Comparison of ENCODE assay signal across 2 cellular contexts in genomic region chr5:112077180-112077579, GRCh38.
TF ChIP-seq lines count a peak whose summit lies in the region.

No MANE protein-coding gene starts in this region.

TF ChIP-seq in SK-N-SH, 30 proteins besides CTCF, POLR2A, EP300 and RAD21 (continued from another document):
- TF ChIP-seq ZBTB33 (IDR thresholded peaks at IDR 0.05; ENCODE audit: borderline replicate concordance, low read depth): no peak
- TF ChIP-seq YY1 (IDR thresholded peaks at IDR 0.05; ENCODE audit: low read depth): no peak
- no peak for TF ChIP-seq USF2 (IDR thresholded peaks at IDR 0.05; ENCODE audit: borderline replicate concordance, low read depth, low read length)
- no peak for TF ChIP-seq ELF1 (IDR thresholded peaks at IDR 0.05)
- TF ChIP-seq POLR2AphosphoS5 (IDR thresholded peaks at IDR 0.05; ENCODE audit: low read depth, low read length): no peak
- TF ChIP-seq FOSL2 (IDR thresholded peaks at IDR 0.05; ENCODE audit: borderline replicate concordance, low read depth): no peak
- no peak for TF ChIP-seq REST (IDR thresholded peaks at IDR 0.05; ENCODE audit: low read depth, low read length)
TF ChIP-seq in SK-N-SH: peak in this region for 0.

TF ChIP-seq in SK-N-SH treated with all-trans-retinoic acid at 6 μM for 48 hours, 23 proteins besides CTCF, POLR2A, EP300 and RAD21 (continued from another document):
- TF ChIP-seq PATZ1 (CRISPR knock-in tag; IDR thresholded peaks at IDR 0.05; ENCODE audit: borderline replicate concordance): no peak
- TF ChIP-seq CSRNP3 (CRISPR knock-in tag; IDR thresholded peaks at IDR 0.05): no peak
